ENCODE assay signal across 24 cellular contexts in the genomic region with DNA sequence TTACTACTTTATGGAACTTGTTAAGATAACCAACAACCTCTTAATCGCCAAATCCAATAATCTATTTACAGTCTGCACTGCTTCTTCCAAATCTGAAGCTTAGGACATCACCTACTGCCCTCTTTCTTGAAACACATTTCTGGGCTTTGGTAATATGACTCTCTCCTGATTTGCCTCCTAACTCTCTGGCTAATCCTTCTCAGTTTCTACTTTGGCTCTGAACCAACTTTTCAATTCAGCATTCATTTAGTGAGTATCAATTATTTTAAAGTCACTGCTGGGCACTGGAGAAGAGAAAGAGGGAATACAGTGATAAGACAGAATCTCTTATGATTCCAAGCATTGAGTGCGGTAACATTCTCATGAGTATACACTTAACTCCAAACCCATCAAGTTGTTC.
A peak's percentile ranks its signal among the peaks of the same experiment; 100 is the strongest.
DNase-seq lines count a peak whose midpoint lies in the region; ATAC-seq and TF ChIP-seq lines count a peak whose summit lies in the region.
"Had no signal": no experiment of that assay in that cellular context is flagged by ENCODE, and none has a peak within 500 bp of the region (broad histone marks: within the 10 kb centered on the region; RNA-seq: fewer than 3 reads in every experiment).

No MANE protein-coding gene starts in this region.

- CTCF ChIA-PET in HEK293 (lab: Yijun Ruan, JAX): interaction anchor here (0.6 to 1.2 kb wide), 2 partner anchors 61 to 371 kb away, joined by 3 read pairs; no protein-coding TSS in a partner anchor

- H3K4me1 ChIP-seq in HEK293 (ENCODE audit: control insufficient read depth, insufficient read depth, low read length): no peaks in the 10 kb centered on the region; the same call in 1 of the 2 replicates
- H3K4me1 ChIP-seq: breast epithelium, colonic mucosa had no signal

- no peak overlapping the region for H3K4me3 Mint-ChIP-seq in T-helper 2 cell treated with Interferon-gamma antibody and Interleukin-4, amounts not matched to agents 5 μg/mL and 100 μg/mL, for 36 hours
- H3K4me3 Mint-ChIP-seq: activated CD4-positive, alpha-beta memory T cell treated with anti-CD3 and anti-CD28 coated beads, Interleukin-2, amount 10 ng/mL, durations not matched to agents 7 days and 5 days; CD4-positive, alpha-beta memory T cell; naive thymus-derived CD8-positive, alpha-beta T cell had no signal

- TF ChIP-seq CTCF in HEK293 (tag by site-specific recombination; IDR thresholded peaks at IDR 0.05): no peak

- no peaks in the 10 kb centered on the region for H3K9me3 ChIP-seq in HEK293 (ENCODE audit: control insufficient read depth, insufficient read depth, low read depth, low read length)
- H3K9me3 ChIP-seq: colonic mucosa had no signal

- H3K36me3 Mint-ChIP-seq in T-helper 2 cell treated with Interferon-gamma antibody and Interleukin-4, amounts not matched to agents 5 μg/mL and 100 μg/mL, for 36 hours (ENCODE audit: low read depth): peaks cover 12% of the 10 kb centered on the region

- H3K27ac ChIP-seq in HEK293 (ENCODE audit: extremely low read depth, low read depth, low read length): no peak overlapping the region
- H3K27ac ChIP-seq: breast epithelium, colonic mucosa, GM23248, RWPE1 had no signal

- POLR2A ChIA-PET in HEK293 (lab: Yijun Ruan, JAX): no interaction called here

- no peak overlapping the region for H3K4me3 ChIP-seq in HEK293 (ENCODE audit: low read depth, low read length)
- H3K4me3 ChIP-seq: breast epithelium, colonic mucosa, GM23248 had no signal

- intact Hi-C loops in Right ventricle myocardium superior (cut with DNase I): no loop called here

- H3K27ac Mint-ChIP-seq in T-helper 2 cell treated with Interferon-gamma antibody and Interleukin-4, amounts not matched to agents 5 μg/mL and 100 μg/mL, for 36 hours: no peak overlapping the region
- H3K27ac Mint-ChIP-seq: activated CD4-positive, alpha-beta memory T cell treated with anti-CD3 and anti-CD28 coated beads, Interleukin-2, amount 10 ng/mL, durations not matched to agents 7 days and 5 days; CD4-positive, alpha-beta memory T cell; naive thymus-derived CD8-positive, alpha-beta T cell had no signal

- H3K4me1 Mint-ChIP-seq in T-helper 2 cell treated with Interferon-gamma antibody and Interleukin-4, amounts not matched to agents 5 μg/mL and 100 μg/mL, for 36 hours (ENCODE audit: low read depth): no peaks in the 10 kb centered on the region
- H3K4me1 Mint-ChIP-seq: activated CD4-positive, alpha-beta memory T cell treated with anti-CD3 and anti-CD28 coated beads, Interleukin-2, amount 10 ng/mL, durations not matched to agents 7 days and 5 days had no signal

- DNase-seq in NCI-H1436 (lab: John Stamatoyannopoulos, UW) (peak; percentile 55), NCI-H748 (lab: John Stamatoyannopoulos, UW; ENCODE audit: unreplicated experiment) (peak; percentile 82), iris pigment epithelial cell (ENCODE audit: low read depth) (peak; percentile 67), Right ventricle myocardium superior (no peak)
- no peak for DNase-seq in T-helper 2 cell treated with Interferon-gamma antibody and Interleukin-4, amounts not matched to agents 5 μg/mL and 100 μg/mL, for 36 hours (ENCODE audit: low spot score)
- DNase-seq: activated CD4-positive, alpha-beta memory T cell treated with anti-CD3 and anti-CD28 coated beads, Interleukin-2, amount 10 ng/mL, durations not matched to agents 7 days and 5 days; activated CD4-positive, CD25-positive, alpha-beta regulatory T cell; activated gamma-delta T cell treated with Interleukin-2 at 50 U/mL for 16 hours; activated T-cell treated with anti-CD3 and anti-CD28 coated beads for 4 hours; CD4-positive, alpha-beta memory T cell; colonic mucosa; DMS79; GM23248; head of caudate nucleus; left cardiac atrium; naive thymus-derived CD8-positive, alpha-beta T cell; NCI-H1694 treated with DMSO at 0.1 percent for 48 hours; NCI-H510A; stimulated activated CD4-positive, alpha-beta T cell treated with anti-CD3 and anti-CD28 coated beads, Interleukin-2, amount 100 ng/mL, for 48 hours; stimulated activated naive CD8-positive, alpha-beta T cell treated with anti-CD3 and anti-CD28 coated beads, Interleukin-15, Interleukin-2, amounts not matched to agents 100 U/mL and 50 U/mL, for 24 hours had no signal

- no peak for ATAC-seq in HG03135 (IDR thresholded peaks at IDR 0.05; ENCODE audit: unreplicated experiment)
- ATAC-seq in Right ventricle myocardium superior (ENCODE audit: poor library complexity): no peak
- ATAC-seq: left cardiac atrium; naive thymus-derived CD8-positive, alpha-beta T cell; stimulated activated naive CD8-positive, alpha-beta T cell treated with anti-CD3 and anti-CD28 coated beads, Interleukin-15, Interleukin-2, amounts not matched to agents 100 U/mL and 50 U/mL, for 24 hours had no signal

- no peaks in the 10 kb centered on the region for H3K36me3 ChIP-seq in HEK293 (ENCODE audit: control insufficient read depth in 2 of 2, insufficient read depth in 1 of 2, low read length in 2 of 2)
- H3K36me3 ChIP-seq: colonic mucosa had no signal

- no peaks in the 10 kb centered on the region for H3K27me3 Mint-ChIP-seq in T-helper 2 cell treated with Interferon-gamma antibody and Interleukin-4, amounts not matched to agents 5 μg/mL and 100 μg/mL, for 36 hours (ENCODE audit: low read depth)
- H3K27me3 Mint-ChIP-seq: activated CD4-positive, alpha-beta memory T cell treated with anti-CD3 and anti-CD28 coated beads, Interleukin-2, amount 10 ng/mL, durations not matched to agents 7 days and 5 days; CD4-positive, alpha-beta memory T cell; naive thymus-derived CD8-positive, alpha-beta T cell had no signal

- H3K9me3 Mint-ChIP-seq in T-helper 2 cell treated with Interferon-gamma antibody and Interleukin-4, amounts not matched to agents 5 μg/mL and 100 μg/mL, for 36 hours: peaks cover 8% of the 10 kb centered on the region

TF ChIP-seq in HEK293, 187 proteins besides CTCF, POLR2A, EP300 and RAD21:
- TF ChIP-seq IKZF3 (tag by site-specific recombination; IDR thresholded peaks at IDR 0.05) (0 out of 2 replicates have a peak, but pooled peaks have one; percentile 13), YY1 (tag by site-specific recombination; IDR thresholded peaks at IDR 0.05) (no peak), ZNF121 (tag by site-specific recombination; IDR thresholded peaks at IDR 0.05) (no peak), TRIM28 (IDR thresholded peaks at IDR 0.05; ENCODE audit: borderline replicate concordance, low read length) (no peak), KLF8 (tag by site-specific recombination; IDR thresholded peaks at IDR 0.05) (no peak)

Comparison
In these comparisons a context has a peak if more than half of its experiments do, and no peak if none do; other contexts are left out.
1. DNase-seq: peak in NCI-H1436 (single experiment), NCI-H748 (single experiment) and iris pigment epithelial cell (single experiment); none in T-helper 2 cell treated with Interferon-gamma antibody and Interleukin-4, amounts not matched to agents 5 μg/mL and 100 μg/mL, for 36 hours (single experiment) and Right ventricle myocardium superior (single experiment).